27 cellular contexts compared by ENCODE assay signal in the genomic region with DNA sequence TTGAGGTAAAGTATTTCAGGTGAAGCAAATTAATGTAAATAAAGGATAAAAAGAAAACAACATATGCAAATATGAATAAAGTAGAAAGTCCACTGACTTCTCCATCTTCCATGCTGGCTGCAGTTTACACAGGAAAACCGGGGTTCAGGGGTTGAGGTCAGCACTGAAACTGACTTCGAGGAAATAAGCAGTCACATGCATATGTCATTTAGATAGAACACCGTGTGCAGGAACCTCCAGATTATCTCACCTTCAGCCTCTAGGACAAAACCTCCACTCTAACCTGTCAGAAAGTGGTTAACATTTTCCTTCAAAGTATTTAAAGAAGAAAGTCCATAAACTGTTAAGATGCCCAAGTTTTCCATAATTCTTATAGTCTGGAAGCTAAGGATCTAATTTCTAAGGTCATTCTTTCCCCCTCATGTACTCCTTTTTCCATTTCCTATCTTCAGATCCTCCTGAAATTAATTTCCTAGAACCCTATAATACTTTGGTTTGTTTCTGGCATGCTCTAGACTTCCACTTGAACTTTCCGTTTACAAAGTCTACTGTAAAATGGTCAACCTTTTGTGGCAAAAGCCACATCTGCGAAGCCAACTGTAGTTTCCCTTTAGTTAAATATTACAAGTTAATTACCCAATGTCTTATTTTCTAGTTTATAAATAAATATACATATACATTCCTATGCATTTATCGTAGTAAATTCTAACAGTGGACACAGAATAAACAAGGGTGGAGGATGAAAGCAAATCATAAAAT.
"Had no signal": no experiment of that assay in that cellular context is flagged by ENCODE, and none has a peak within 500 bp of the region (broad histone marks: within the 10 kb centered on the region; RNA-seq: fewer than 3 reads in every experiment).

No MANE protein-coding gene starts in this region.

- H3K4me2 ChIP-seq: smooth muscle cell had no signal

- H3K36me3 ChIP-seq: breast epithelium, neural progenitor cell, right atrium auricular region, suprapubic skin had no signal

- H3K4me3 ChIP-seq: breast epithelium, heart left ventricle, neural progenitor cell, right atrium auricular region, smooth muscle cell, suprapubic skin, tibial artery, upper lobe of right lung had no signal

- H3K9me3 ChIP-seq: breast epithelium, heart left ventricle, right atrium auricular region, suprapubic skin, tibial artery, upper lobe of right lung had no signal

- H3K4me1 ChIP-seq: breast epithelium, heart left ventricle, right atrium auricular region, tibial artery, upper lobe of right lung had no signal

- H3K9ac ChIP-seq: neural progenitor cell had no signal

- H2AFZ ChIP-seq: neural progenitor cell had no signal

- DNase-seq: activated CD4-positive, alpha-beta memory T cell treated with anti-CD3 and anti-CD28 coated beads for 36 hours; activated CD4-positive, alpha-beta T cell treated with anti-CD3 and anti-CD28 coated beads, Interleukin-2, amount 10 ng/mL, durations not matched to agents 24 days and 14 days; activated CD4-positive, CD25-positive, alpha-beta regulatory T cell treated with anti-CD3 and anti-CD28 coated beads, Interleukin-2, amount 50 U/mL, for 72 hours; activated gamma-delta T cell treated with Interleukin-2 at 50 U/mL for 16 hours; activated naive CD4-positive, alpha-beta T cell treated with anti-CD3 and anti-CD28 coated beads, Interleukin-2, amount 50 U/mL, for 16 hours; activated T-cell treated with anti-CD3 and anti-CD28 coated beads, Interleukin-2, amount 50 U/mL, for 4 hours; amniotic stem cell; central memory CD4-positive, alpha-beta T cell; endodermal cell; foreskin fibroblast; heart left ventricle; hypothalamus; immature natural killer cell; naive thymus-derived CD4-positive, alpha-beta T cell; occipital lobe; stimulated activated CD4-positive, alpha-beta T cell treated with anti-CD3 and anti-CD28 coated beads, Interleukin-2, amount 100 ng/mL, for 24 hours; stimulated activated naive CD4-positive, alpha-beta T cell; T-helper 9 cell; tibial artery; upper lobe of right lung had no signal

- H3K27me3 ChIP-seq: breast epithelium, heart left ventricle, neural progenitor cell, right atrium auricular region, suprapubic skin, tibial artery, upper lobe of right lung had no signal

- H3K27ac ChIP-seq: breast epithelium, heart left ventricle, right atrium auricular region, suprapubic skin, tibial artery, upper lobe of right lung had no signal

- ATAC-seq: activated T-cell treated with anti-CD3 and anti-CD28 coated beads, Interleukin-2, amount 50 U/mL, for 4 hours; activated T-helper 17 cell treated with anti-CD3 and anti-CD28 coated beads, Interleukin-2, amount 50 U/mL, for 72 hours; esophagus mucosa; heart left ventricle; naive thymus-derived CD4-positive, alpha-beta T cell; upper lobe of right lung had no signal
